In the genomic region with DNA sequence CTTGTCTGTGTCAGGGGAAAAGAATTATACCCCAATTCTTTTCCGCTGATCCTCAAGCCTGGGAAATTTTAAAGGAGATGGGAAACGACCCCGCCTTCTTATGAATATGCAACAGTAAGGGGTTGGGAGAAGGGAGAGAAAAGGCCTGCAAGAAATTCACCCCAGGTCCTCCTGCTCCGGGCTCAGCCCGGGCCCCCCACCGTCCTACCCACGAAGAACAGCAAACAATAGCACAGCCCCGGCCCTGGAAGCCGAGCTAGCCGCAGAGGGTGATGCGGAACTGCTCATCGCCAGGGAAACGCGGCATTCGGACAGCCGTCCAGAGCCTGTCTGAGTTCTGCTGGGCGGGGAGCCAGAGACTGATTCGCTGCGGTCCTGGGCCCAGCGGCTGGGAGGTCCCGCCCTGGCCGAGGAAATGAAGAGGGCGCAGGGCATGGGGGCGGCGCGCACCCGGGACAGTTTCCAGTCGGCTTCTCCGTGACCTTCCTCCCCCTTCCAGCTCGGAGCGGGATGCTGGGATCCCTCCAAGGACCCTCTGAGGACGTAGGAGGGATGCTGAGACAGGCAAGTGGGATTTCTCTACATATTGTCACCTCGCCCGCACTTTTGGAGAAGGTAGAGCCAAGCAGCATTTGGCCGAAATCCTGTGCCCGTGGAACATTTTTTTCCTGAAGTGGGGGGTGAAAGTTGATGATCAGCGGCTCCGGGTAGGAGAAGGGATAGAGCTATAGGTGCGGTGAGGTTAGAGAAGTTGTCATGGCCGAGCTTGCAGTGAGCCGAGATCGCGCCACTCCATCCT, we compare ENCODE assay signal across 8 cellular contexts.
DNase-seq lines count a peak whose midpoint lies in the region; ATAC-seq, FAIRE-seq and TF ChIP-seq lines count a peak whose summit lies in the region.

No MANE protein-coding gene starts in this region.

- H3K4me3 Mint-ChIP-seq in nephron progenitor cell = peak overlapping the region; percentile 93

- H3K27me3 Mint-ChIP-seq in nephron progenitor cell (ENCODE audit: low read depth, poor library complexity) = peaks cover 16% of the 10 kb centered on the region

- ATAC-seq in HG02852 (IDR thresholded peaks at IDR 0.05; ENCODE audit: unreplicated experiment) = peak; percentile 80
- peak; percentile 56 to 70 for ATAC-seq in activated naive CD4-positive, alpha-beta T cell treated with anti-CD3 and anti-CD28 coated beads, Interleukin-2, amount 50 U/mL, for 72 hours

- TF ChIP-seq CTCF in GM12875 (IDR thresholded peaks at IDR 0.05; ENCODE audit: borderline replicate concordance, insufficient read depth, low read depth, low read length) = no peak
- no peak for TF ChIP-seq CTCF in nephron progenitor cell (IDR thresholded peaks at IDR 0.05)

- peak overlapping the region; percentile 31 for H3K4me3 ChIP-seq in GM12875 (ENCODE audit: low read depth, low read length)

- no peak for FAIRE-seq in frontal cortex (lab: Jason Lieb, UNC)
- no peak for FAIRE-seq in urothelium cell line (lab: Jason Lieb, UNC)

- no peaks in the 10 kb centered on the region for H3K36me3 Mint-ChIP-seq in activated naive CD4-positive, alpha-beta T cell treated with anti-CD3 and anti-CD28 coated beads, Interleukin-2, amount 50 U/mL, for 72 hours
- no peaks in the 10 kb centered on the region for H3K36me3 Mint-ChIP-seq in nephron progenitor cell (ENCODE audit: low read depth)

- peak; percentile 55 for DNase-seq in A172 (ENCODE audit: low spot score)
- DNase-seq in NCI-H526 treated with DMSO at 0.1 percent for 48 hours (lab: John Stamatoyannopoulos, UW) = peak; percentile 51
- peak in 1 of 2 donors; percentile 22 for DNase-seq in activated naive CD4-positive, alpha-beta T cell treated with anti-CD3 and anti-CD28 coated beads, Interleukin-2, amount 50 U/mL, for 72 hours (ENCODE audit: low spot score in 2 of 2)
- DNase-seq in frontal cortex (ENCODE audit: low spot score in 2 of 2) = peak; percentile 70 to 74
- peak; percentile 74 for DNase-seq in nephron progenitor cell
- peak; percentile 67 for DNase-seq in urothelium cell line (ENCODE audit: low spot score)

- H3K9me3 Mint-ChIP-seq in activated naive CD4-positive, alpha-beta T cell treated with anti-CD3 and anti-CD28 coated beads, Interleukin-2, amount 50 U/mL, for 72 hours = no peaks in the 10 kb centered on the region
- no peaks in the 10 kb centered on the region for H3K9me3 Mint-ChIP-seq in nephron progenitor cell

- H3K4me1 Mint-ChIP-seq in nephron progenitor cell = peaks cover 24% of the 10 kb centered on the region

- peak overlapping the region in 1 of 2 donors; percentile 91 for H3K27ac Mint-ChIP-seq in activated naive CD4-positive, alpha-beta T cell treated with anti-CD3 and anti-CD28 coated beads, Interleukin-2, amount 50 U/mL, for 72 hours
- H3K27ac Mint-ChIP-seq in nephron progenitor cell = peak overlapping the region; percentile 98
